In the genomic region with DNA sequence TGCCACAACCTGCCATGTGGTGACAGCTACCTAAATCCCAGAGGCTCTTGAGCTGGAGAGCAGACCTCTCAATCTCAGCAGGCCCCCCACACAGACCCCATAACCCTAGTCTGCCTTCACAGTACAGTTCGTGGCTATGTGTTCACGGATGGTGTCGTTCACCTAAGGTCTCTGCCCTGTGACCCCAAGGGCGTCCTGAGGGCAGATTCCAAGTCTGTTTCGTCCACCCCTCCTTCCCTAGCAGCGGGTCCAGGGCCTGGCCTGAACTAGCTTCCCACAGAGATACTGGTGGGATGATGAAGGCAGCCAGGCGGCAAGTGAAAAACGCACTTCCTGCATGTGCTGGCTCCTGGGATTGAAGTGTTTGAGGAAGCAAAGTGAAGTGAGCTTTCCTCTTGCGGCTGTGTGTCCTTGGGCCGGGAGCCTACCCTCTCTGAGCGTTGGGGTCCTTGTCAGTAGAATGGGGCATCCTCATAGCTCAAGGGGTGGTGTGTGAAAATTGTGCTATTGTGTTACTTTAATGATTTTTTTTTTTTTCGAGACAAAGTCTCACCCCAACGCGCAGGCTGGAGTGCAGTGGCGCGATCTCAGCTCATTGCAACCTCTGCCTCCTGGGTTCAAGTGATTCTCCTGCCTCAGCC, we compare ENCODE assay signal across 19 cellular contexts.
DNase-seq lines count a peak whose midpoint lies in the region; ATAC-seq and TF ChIP-seq lines count a peak whose summit lies in the region.
"Had no signal": no experiment of that assay in that cellular context is flagged by ENCODE, and none has a peak within 500 bp of the region (broad histone marks: within the 10 kb centered on the region; RNA-seq: fewer than 3 reads in every experiment).

No MANE protein-coding gene starts in this region.

- H2AFZ ChIP-seq in PC-3 (ENCODE audit: low read length) = no peak overlapping the region
- H2AFZ ChIP-seq: GM23338 had no signal

- CTCF ChIA-PET in PC-3 (lab: Charles Lee) = interaction anchor here (0.6 kb wide), 1 partner anchor 55 kb away, joined by 5 read pairs; no protein-coding TSS in a partner anchor

- no peak overlapping the region for H3K4me3 ChIP-seq in CD4-positive, CD25-positive, alpha-beta regulatory T cell (ENCODE audit: low read depth, low read length)
- no peak overlapping the region for H3K4me3 ChIP-seq in PC-3 (ENCODE audit: low read length)
- no peak overlapping the region for H3K4me3 ChIP-seq in gastroesophageal sphincter
- H3K4me3 ChIP-seq in rectal smooth muscle tissue (ENCODE audit: low read length) = no peak overlapping the region
- H3K4me3 ChIP-seq: colonic mucosa, GM23338 had no signal

- peaks cover 8% of the 10 kb centered on the region for H3K27me3 Mint-ChIP-seq in CD4-positive, CD25-positive, alpha-beta regulatory T cell
- H3K27me3 Mint-ChIP-seq: activated naive CD8-positive, alpha-beta T cell; brain had no signal

- H3K36me3 Mint-ChIP-seq in CD4-positive, CD25-positive, alpha-beta regulatory T cell = no peaks in the 10 kb centered on the region
- H3K36me3 Mint-ChIP-seq: activated naive CD8-positive, alpha-beta T cell had no signal

- no peak overlapping the region for H3K4me2 ChIP-seq in PC-3 (ENCODE audit: low read length)
- H3K4me2 ChIP-seq: GM23338 had no signal

- H3K27ac Mint-ChIP-seq in CD4-positive, CD25-positive, alpha-beta regulatory T cell = peak overlapping the region in 2 of 3 donors; percentile 23 to 38
- H3K27ac Mint-ChIP-seq: activated naive CD8-positive, alpha-beta T cell; GM23338 had no signal

- no peaks in the 10 kb centered on the region for H3K9me3 Mint-ChIP-seq in CD4-positive, CD25-positive, alpha-beta regulatory T cell
- H3K9me3 Mint-ChIP-seq: brain, GM23338 had no signal

- H3K9ac ChIP-seq in PC-3 (ENCODE audit: low read length) (no peak overlapping the region), rectal smooth muscle tissue (ENCODE audit: low read length) (no peak overlapping the region)

- no peaks in the 10 kb centered on the region for H3K9me3 ChIP-seq in CD4-positive, CD25-positive, alpha-beta regulatory T cell (ENCODE audit: control insufficient read depth in 2 of 2, low read length in 2 of 2)
- H3K9me3 ChIP-seq in PC-3 (ENCODE audit: low read length) (no peaks in the 10 kb centered on the region), gastroesophageal sphincter (no peaks in the 10 kb centered on the region)
- H3K9me3 ChIP-seq: colonic mucosa, neutrophil had no signal

- no TSS peak for BruUV-seq in PC-3 (replicated peaks; lab: Mats Ljungman, UMichigan)

- H3K9me2 ChIP-seq in PC-3 (replicated peaks; ENCODE audit: low read length) = no peaks in the 10 kb centered on the region

- H3K4me1 Mint-ChIP-seq in CD4-positive, CD25-positive, alpha-beta regulatory T cell = peaks cover 0 to 5% (median 1%) of the 10 kb centered on the region in 4 donors

- DNase-seq in CD4-positive, CD25-positive, alpha-beta regulatory T cell = no peak
- DNase-seq in PC-3 (no peak), iPS-NIHi11 (ENCODE audit: low spot score) (no peak)
- DNase-seq in activated CD4-positive, CD25-positive, alpha-beta regulatory T cell (lab: John Stamatoyannopoulos, UW) = no peak
- DNase-seq: activated T-cell treated with anti-CD3 and anti-CD28 coated beads, Interleukin-2, amount 50 U/mL, for 48 hours; colonic mucosa; GF-D8; NCI-H1105; NCI-H524 treated with DMSO at 0.1 percent for 48 hours; T-helper 1 cell; trophoblast cell; WERI-Rb-1 had no signal

- H3K27ac ChIP-seq in CD4-positive, CD25-positive, alpha-beta regulatory T cell (ENCODE audit: insufficient read depth, low read length, poor library complexity, severe bottlenecking) = no peak overlapping the region
- H3K27ac ChIP-seq in PC-3 (ENCODE audit: low read length) = peak overlapping the region; percentile 87
- H3K27ac ChIP-seq in gastroesophageal sphincter = peak overlapping the region; percentile 60 to 90 (median 86)
- H3K27ac ChIP-seq in rectal smooth muscle tissue (ENCODE audit: low read depth, low read length) = peak overlapping the region; percentile 84
- H3K27ac ChIP-seq: neutrophil, WERI-Rb-1 had no signal

- ATAC-seq in CD4-positive, CD25-positive, alpha-beta regulatory T cell (ENCODE audit: low read depth in 2 of 2) = no peak
- no peak for ATAC-seq in PC-3
- no peak for ATAC-seq in gastroesophageal sphincter
- no peak for ATAC-seq in HG02981 (IDR thresholded peaks at IDR 0.05; ENCODE audit: unreplicated experiment)

- H3K79me2 ChIP-seq in PC-3 (ENCODE audit: low read length) = peaks cover 22% of the 10 kb centered on the region

- H3K36me3 ChIP-seq in CD4-positive, CD25-positive, alpha-beta regulatory T cell (ENCODE audit: control insufficient read depth, insufficient read depth, low read length) = no peaks in the 10 kb centered on the region
- H3K36me3 ChIP-seq in PC-3 (ENCODE audit: low read depth, low read length) (peaks cover 3% of the 10 kb centered on the region; the same call in 1 of the 2 replicates), gastroesophageal sphincter (peaks cover 0 to 20% of the 10 kb centered on the region in 2 donors), rectal smooth muscle tissue (ENCODE audit: control insufficient read depth, insufficient read depth, low read length) (peaks cover 4% of the 10 kb centered on the region)
- H3K36me3 ChIP-seq: neutrophil had no signal

- WGBS in gastroesophageal sphincter (ENCODE audit: low coverage in 1 of 2), 2 donors = 83 to 96% methylated on average over 3 to 14 of the region's 16 CpGs

- no peaks in the 10 kb centered on the region for H3K4me1 ChIP-seq in CD4-positive, CD25-positive, alpha-beta regulatory T cell (ENCODE audit: control insufficient read depth, insufficient read depth, low read length, poor library complexity, severe bottlenecking)
- H3K4me1 ChIP-seq in PC-3 (ENCODE audit: insufficient read depth, low read length) = peaks cover 27% of the 10 kb centered on the region
- H3K4me1 ChIP-seq in gastroesophageal sphincter = peaks cover 0 to 71% (median 40%) of the 10 kb centered on the region in 3 donors
- peaks cover 27% of the 10 kb centered on the region for H3K4me1 ChIP-seq in rectal smooth muscle tissue (ENCODE audit: control insufficient read depth, insufficient read depth, low read length)

- H4K20me1 ChIP-seq in PC-3 (ENCODE audit: low read length) = no peaks in the 10 kb centered on the region

- H3K4me3 Mint-ChIP-seq in CD4-positive, CD25-positive, alpha-beta regulatory T cell = no peak overlapping the region
- H3K4me3 Mint-ChIP-seq: activated naive CD8-positive, alpha-beta T cell; brain; GM23338 had no signal

- TF ChIP-seq EP300 in gastroesophageal sphincter (IDR thresholded peaks at IDR 0.05) = no peak

- peaks cover 8% of the 10 kb centered on the region for H3F3A ChIP-seq in PC-3 (ENCODE audit: low read length, unreplicated experiment)

- no peaks in the 10 kb centered on the region for H3K27me3 ChIP-seq in CD4-positive, CD25-positive, alpha-beta regulatory T cell (ENCODE audit: control insufficient read depth, insufficient read depth, low read length)
- H3K27me3 ChIP-seq in PC-3 (ENCODE audit: low read length) (no peaks in the 10 kb centered on the region), gastroesophageal sphincter (no peaks in the 10 kb centered on the region), rectal smooth muscle tissue (ENCODE audit: control insufficient read depth, insufficient read depth, low read length) (no peaks in the 10 kb centered on the region)
- H3K27me3 ChIP-seq: colonic mucosa had no signal

- intact Hi-C loops in PC-3 (cut with micrococcal nuclease) = loop anchor here (5.0 to 10.0 kb wide), 3 partner anchors 52 to 125 kb away; a partner anchor contains a TSS

- POLR2A ChIA-PET in PC-3 (lab: Charles Lee; ENCODE audit: unreplicated experiment) = no interaction called here

- TF ChIP-seq CTCF in PC-3 (conservative IDR thresholded peaks at IDR 0.05; ENCODE audit: low read depth, low read length) (no peak), gastroesophageal sphincter (IDR thresholded peaks at IDR 0.05) (no peak)

- no peak for TF ChIP-seq POLR2A in gastroesophageal sphincter (IDR thresholded peaks at IDR 0.05)
